Comparison of ENCODE assay signal across 36 cellular contexts in genomic region chr10:77707570-77707969, GRCh38.
"Had no signal": no experiment of that assay in that cellular context is flagged by ENCODE, and none has a peak within 500 bp of the region (broad histone marks: within the 10 kb centered on the region; RNA-seq: fewer than 3 reads in every experiment).

No MANE protein-coding gene starts in this region.

- H3K36me3 Mint-ChIP-seq: activated CD4-positive, alpha-beta memory T cell treated with anti-CD3 and anti-CD28 coated beads for 36 hours; activated naive CD4-positive, alpha-beta T cell treated with anti-CD3 and anti-CD28 coated beads, Interleukin-2, amount 50 U/mL, for 72 hours; activated naive CD8-positive, alpha-beta T cell treated with anti-CD3 and anti-CD28 coated beads for 36 hours had no signal

- DNase-seq: activated B cell treated with CpG ODN at 0.5 μM for 24 hours; activated CD4-positive, alpha-beta memory T cell treated with anti-CD3 and anti-CD28 coated beads for 36 hours; activated CD4-positive, alpha-beta T cell treated with anti-CD3 and anti-CD28 coated beads for 4 hours; activated CD4-positive, alpha-beta T cell treated with anti-CD3 and anti-CD28 coated beads, Interleukin-2, amount 10 ng/mL, durations not matched to agents 24 days and 14 days; activated CD4-positive, alpha-beta T cell treated with anti-CD3 and anti-CD28 coated beads, Interleukin-2, amount 50 U/mL, for 1 hour; activated CD4-positive, alpha-beta T cell treated with anti-CD3 and anti-CD28 coated beads, Interleukin-2, amount 50 U/mL, for 4 hours; activated CD4-positive, CD25-positive, alpha-beta regulatory T cell treated with anti-CD3 and anti-CD28 coated beads, Interleukin-2, amount 50 U/mL, for 72 hours; activated CD8-positive, alpha-beta memory T cell treated with anti-CD3 and anti-CD28 coated beads, Interleukin-2, amount 50 U/mL, for 4 hours; activated CD8-positive, alpha-beta T cell treated with anti-CD3 and anti-CD28 coated beads for 36 hours; activated effector memory CD4-positive, alpha-beta T cell treated with anti-CD3 and anti-CD28 coated beads, Interleukin-2, amount 50 U/mL, for 16 hours; activated gamma-delta T cell treated with Interleukin-2 at 50 U/mL for 16 hours; activated naive CD4-positive, alpha-beta T cell; activated naive CD4-positive, alpha-beta T cell treated with anti-CD3 and anti-CD28 coated beads for 36 hours; activated naive CD4-positive, alpha-beta T cell treated with anti-CD3 and anti-CD28 coated beads, Interleukin-2, amount 50 U/mL, for 16 hours; activated naive CD8-positive, alpha-beta T cell treated with anti-CD3 and anti-CD28 coated beads for 36 hours; activated T-cell treated with anti-CD3 and anti-CD28 coated beads for 4 hours; activated T-cell treated with anti-CD3 and anti-CD28 coated beads, Interleukin-2, amount 50 U/mL, for 1 hour; activated T-cell treated with anti-CD3 and anti-CD28 coated beads, Interleukin-2, amount 50 U/mL, for 4 hours; activated T-cell treated with anti-CD3 and anti-CD28 coated beads, Interleukin-2, amount 50 U/mL, for 72 hours; adrenal gland; amniotic stem cell; aorta; body of pancreas; brain microvascular endothelial cell; central memory CD4-positive, alpha-beta T cell; T-helper 2 cell; T-helper 9 cell had no signal

- H3K27ac ChIP-seq: adrenal gland, body of pancreas, brain microvascular endothelial cell, breast epithelium, VCaP had no signal

- H3K9me3 ChIP-seq: adrenal gland, body of pancreas, breast epithelium had no signal

- H3K4me1 ChIP-seq: breast epithelium had no signal

- H3K27me3 ChIP-seq: body of pancreas, brain microvascular endothelial cell, breast epithelium had no signal

- H3K9me3 Mint-ChIP-seq: activated B cell treated with CpG ODN at 0.5 μM for 24 hours; activated CD4-positive, alpha-beta memory T cell treated with anti-CD3 and anti-CD28 coated beads for 36 hours; activated CD4-positive, alpha-beta T cell treated with anti-CD3 and anti-CD28 coated beads, Interleukin-2, amount 10 ng/mL, durations not matched to agents 24 days and 14 days; activated CD8-positive, alpha-beta T cell treated with anti-CD3 and anti-CD28 coated beads for 36 hours; activated naive CD4-positive, alpha-beta T cell treated with anti-CD3 and anti-CD28 coated beads for 36 hours; activated naive CD4-positive, alpha-beta T cell treated with anti-CD3 and anti-CD28 coated beads, Interleukin-2, amount 50 U/mL, for 72 hours; activated naive CD8-positive, alpha-beta T cell treated with anti-CD3 and anti-CD28 coated beads for 36 hours; activated T-cell treated with anti-CD3 and anti-CD28 coated beads, Interleukin-2, amount 50 U/mL, for 4 hours; activated T-cell treated with anti-CD3 and anti-CD28 coated beads, Interleukin-2, amount 50 U/mL, for 72 hours; activated T-helper 1 cell treated with anti-CD3 and anti-CD28 coated beads, Interleukin-12 subunit alpha, Interleukin-12 subunit beta, Interleukin-2, Interleukin-4 antibody, amounts not matched to agents 30 ng/mL and 10 ng/mL and 1 ng/mL, durations not matched to agents 14 hours and 24 hours and 36 hours; activated T-helper 17 cell treated with anti-CD3 and anti-CD28 coated beads, Interleukin-2, amount 50 U/mL, for 72 hours; T-helper 1 cell treated with Interleukin-12 subunit alpha and Interleukin-12 subunit beta and Interleukin-4 antibody, amounts not matched to agents 30 μg/mL and 1 μg/mL, for 36 hours; T-helper 2 cell treated with Interferon-gamma antibody and Interleukin-4, amounts not matched to agents 5 μg/mL and 100 μg/mL, for 36 hours had no signal

- H3K27ac Mint-ChIP-seq: activated B cell treated with CpG ODN at 0.5 μM for 24 hours; activated CD4-positive, alpha-beta memory T cell treated with anti-CD3 and anti-CD28 coated beads for 36 hours; activated CD4-positive, alpha-beta T cell treated with anti-CD3 and anti-CD28 coated beads, Interleukin-2, amount 10 ng/mL, durations not matched to agents 24 days and 14 days; activated CD8-positive, alpha-beta T cell treated with anti-CD3 and anti-CD28 coated beads for 36 hours; activated naive CD4-positive, alpha-beta T cell treated with anti-CD3 and anti-CD28 coated beads for 36 hours; activated naive CD4-positive, alpha-beta T cell treated with anti-CD3 and anti-CD28 coated beads, Interleukin-2, amount 50 U/mL, for 72 hours; activated naive CD8-positive, alpha-beta T cell treated with anti-CD3 and anti-CD28 coated beads for 36 hours; activated T-cell treated with anti-CD3 and anti-CD28 coated beads, Interleukin-2, amount 50 U/mL, for 72 hours; activated T-helper 1 cell treated with anti-CD3 and anti-CD28 coated beads, Interleukin-12 subunit alpha, Interleukin-12 subunit beta, Interleukin-2, Interleukin-4 antibody, amounts not matched to agents 30 ng/mL and 10 ng/mL and 1 ng/mL, durations not matched to agents 14 hours and 24 hours and 36 hours; activated T-helper 17 cell treated with anti-CD3 and anti-CD28 coated beads, Interleukin-2, amount 50 U/mL, for 72 hours; T-helper 1 cell treated with Interleukin-12 subunit alpha and Interleukin-12 subunit beta and Interleukin-4 antibody, amounts not matched to agents 30 μg/mL and 1 μg/mL, for 36 hours; T-helper 2 cell treated with Interferon-gamma antibody and Interleukin-4, amounts not matched to agents 5 μg/mL and 100 μg/mL, for 36 hours had no signal

- H3K4me3 ChIP-seq: adrenal gland, body of pancreas, breast epithelium had no signal

- ATAC-seq: activated CD8-positive, alpha-beta T cell treated with anti-CD3 and anti-CD28 coated beads for 36 hours; activated naive CD4-positive, alpha-beta T cell treated with anti-CD3 and anti-CD28 coated beads, Interleukin-2, amount 50 U/mL, for 72 hours; activated T-cell treated with anti-CD3 and anti-CD28 coated beads, Interleukin-2, amount 50 U/mL, for 4 hours; activated T-cell treated with anti-CD3 and anti-CD28 coated beads, Interleukin-2, amount 50 U/mL, for 72 hours; activated T-helper 17 cell treated with anti-CD3 and anti-CD28 coated beads, Interleukin-2, amount 50 U/mL, for 72 hours; body of pancreas had no signal

- H3K4me3 Mint-ChIP-seq: activated B cell treated with CpG ODN at 0.5 μM for 24 hours; activated CD4-positive, alpha-beta memory T cell treated with anti-CD3 and anti-CD28 coated beads for 36 hours; activated CD4-positive, alpha-beta T cell treated with anti-CD3 and anti-CD28 coated beads, Interleukin-2, amount 10 ng/mL, durations not matched to agents 24 days and 14 days; activated CD8-positive, alpha-beta T cell treated with anti-CD3 and anti-CD28 coated beads for 36 hours; activated naive CD4-positive, alpha-beta T cell treated with anti-CD3 and anti-CD28 coated beads for 36 hours; activated naive CD8-positive, alpha-beta T cell treated with anti-CD3 and anti-CD28 coated beads for 36 hours; activated T-cell treated with anti-CD3 and anti-CD28 coated beads, Interleukin-2, amount 50 U/mL, for 4 hours; activated T-cell treated with anti-CD3 and anti-CD28 coated beads, Interleukin-2, amount 50 U/mL, for 72 hours; activated T-helper 1 cell treated with anti-CD3 and anti-CD28 coated beads, Interleukin-12 subunit alpha, Interleukin-12 subunit beta, Interleukin-2, Interleukin-4 antibody, amounts not matched to agents 30 ng/mL and 10 ng/mL and 1 ng/mL, durations not matched to agents 14 hours and 24 hours and 36 hours; activated T-helper 17 cell treated with anti-CD3 and anti-CD28 coated beads, Interleukin-2, amount 50 U/mL, for 72 hours; T-helper 1 cell treated with Interleukin-12 subunit alpha and Interleukin-12 subunit beta and Interleukin-4 antibody, amounts not matched to agents 30 μg/mL and 1 μg/mL, for 36 hours; T-helper 2 cell treated with Interferon-gamma antibody and Interleukin-4, amounts not matched to agents 5 μg/mL and 100 μg/mL, for 36 hours had no signal

- H3K36me3 ChIP-seq: adrenal gland, brain microvascular endothelial cell, breast epithelium had no signal

- FAIRE-seq: astrocyte, TTC549 had no signal
